In genomic region chr2:55059793-55060192, GRCh38 we compare ENCODE assay signal across 1 cellular context.
A peak's percentile ranks its signal among the peaks of the same experiment; 100 is the strongest.
TF ChIP-seq lines count a peak whose summit lies in the region.

No MANE protein-coding gene starts in this region.

TF ChIP-seq in K562, 482 proteins besides CTCF, POLR2A, EP300 and RAD21 (continued from another document):
- TF ChIP-seq BCLAF1 (IDR thresholded peaks at IDR 0.05; ENCODE audit: borderline replicate concordance in 1 of 2, control insufficient read depth in 1 of 2, low read depth in 2 of 2, low read length in 1 of 2) (no peak), ZEB2 (IDR thresholded peaks at IDR 0.05) (0 out of 2 replicates have a peak, but pooled peaks have one; percentile 21), SUPT5H (IDR thresholded peaks at IDR 0.05) (no peak), TRIM24 (IDR thresholded peaks at IDR 0.05) (0 out of 4 replicates have a peak, but pooled peaks of 1 of the 2 experiments have one; percentile 43), NBN (IDR thresholded peaks at IDR 0.05; ENCODE audit: low read depth) (peak; percentile 30; the same call in 1 of the 2 replicates), LCOR (CRISPR knock-in tag; IDR thresholded peaks at IDR 0.05) (0 out of 2 replicates have a peak, but pooled peaks have one; percentile 22), ADNP (tag; IDR thresholded peaks at IDR 0.05) (peak; percentile 31; the same call in 1 of the 2 replicates)
